ENCODE assay signal across 13 cellular contexts in genomic region chr2:105072039-105072438, GRCh38. TPM values are rescaled to one million over a fixed set of nuclear protein-coding genes. Genes with fewer than 3 reads are reported as not detected.
DNase-seq lines count a peak whose midpoint lies in the region; ATAC-seq, FAIRE-seq and TF ChIP-seq lines count a peak whose summit lies in the region.
"Had no signal": no experiment of that assay in that cellular context is flagged by ENCODE, and none has a peak within 500 bp of the region (broad histone marks: within the 10 kb centered on the region; RNA-seq: fewer than 3 reads in every experiment).

No MANE protein-coding gene starts in this region.

- DNase-seq in GM12892 (ENCODE audit: insufficient read length): no peak
- peak; percentile 62 for DNase-seq in activated CD8-positive, alpha-beta T cell treated with anti-CD3 and anti-CD28 coated beads, Interleukin-2, amount 10 ng/mL, durations not matched to agents 7 days and 5 days
- DNase-seq in ecto neural progenitor cell (ENCODE audit: low spot score): no peak
- DNase-seq in CD1c-positive myeloid dendritic cell (ENCODE audit: extremely low spot score): no peak
- no peak for DNase-seq in sigmoid colon
- DNase-seq in NCI-H1436 treated with DMSO at 0.1 percent for 48 hours (lab: John Stamatoyannopoulos, UW): no peak
- DNase-seq: COR-L47, heart left ventricle, MV-4-11, upper lobe of left lung had no signal

- peaks cover 0 to 16% (median 0%) of the 10 kb centered on the region in 4 donors for H3K36me3 ChIP-seq in sigmoid colon

- H3K27ac Mint-ChIP-seq in activated CD8-positive, alpha-beta T cell treated with anti-CD3 and anti-CD28 coated beads, Interleukin-2, amount 10 ng/mL, durations not matched to agents 7 days and 5 days: no peak overlapping the region

- ATAC-seq in GM19328 (IDR thresholded peaks at IDR 0.05; ENCODE audit: unreplicated experiment) (peak; percentile 64), HG02981 (IDR thresholded peaks at IDR 0.05; ENCODE audit: unreplicated experiment) (peak; percentile 95)
- ATAC-seq in activated CD8-positive, alpha-beta T cell treated with anti-CD3 and anti-CD28 coated beads, Interleukin-2, amount 10 ng/mL, durations not matched to agents 7 days and 5 days: peak; percentile 78
- ATAC-seq: heart left ventricle had no signal

- no peaks in the 10 kb centered on the region for H3K27me3 Mint-ChIP-seq in activated CD8-positive, alpha-beta T cell treated with anti-CD3 and anti-CD28 coated beads, Interleukin-2, amount 10 ng/mL, durations not matched to agents 7 days and 5 days (ENCODE audit: low read depth)

- H3K4me1 ChIP-seq in sigmoid colon: no peaks in the 10 kb centered on the region
- H3K4me1 ChIP-seq: upper lobe of left lung had no signal

- H3K4me1 Mint-ChIP-seq in activated CD8-positive, alpha-beta T cell treated with anti-CD3 and anti-CD28 coated beads, Interleukin-2, amount 10 ng/mL, durations not matched to agents 7 days and 5 days (ENCODE audit: low read depth): peaks cover 21% of the 10 kb centered on the region

- no peak for TF ChIP-seq EP300 in sigmoid colon (IDR thresholded peaks at IDR 0.05)

- H3K27ac ChIP-seq in sigmoid colon: no peak overlapping the region
- H3K27ac ChIP-seq: heart left ventricle, upper lobe of left lung had no signal

- no peaks in the 10 kb centered on the region for H3K27me3 ChIP-seq in sigmoid colon
- H3K27me3 ChIP-seq: heart left ventricle, upper lobe of left lung had no signal

- FAIRE-seq in GM12892 (lab: Jason Lieb, UNC): peak; percentile 51
- FAIRE-seq: colon had no signal

- WGBS in sigmoid colon, 2 donors: 71 to 88% methylated on average over 2 of the region's 2 CpGs

- H3K9me3 Mint-ChIP-seq in activated CD8-positive, alpha-beta T cell treated with anti-CD3 and anti-CD28 coated beads, Interleukin-2, amount 10 ng/mL, durations not matched to agents 7 days and 5 days (ENCODE audit: insufficient read depth): no peaks in the 10 kb centered on the region

- CTCF ChIA-PET in activated CD8-positive, alpha-beta T cell treated with anti-CD3 and anti-CD28 coated beads, Interleukin-2, amount 10 ng/mL, durations not matched to agents 7 days and 5 days (lab: Charles Lee): interaction anchor here (1.6 kb wide), 1 partner anchor 43 kb away, joined by 6 read pairs; no protein-coding TSS in a partner anchor

- no peak for TF ChIP-seq CTCF in sigmoid colon (IDR thresholded peaks at IDR 0.05)

- intact Hi-C loops in sigmoid colon (cut with DNase I): no loop called here

- H3K36me3 Mint-ChIP-seq in activated CD8-positive, alpha-beta T cell treated with anti-CD3 and anti-CD28 coated beads, Interleukin-2, amount 10 ng/mL, durations not matched to agents 7 days and 5 days (ENCODE audit: low read depth): peaks cover 7% of the 10 kb centered on the region

- H3K9me3 ChIP-seq in sigmoid colon: no peaks in the 10 kb centered on the region
- H3K9me3 ChIP-seq: heart left ventricle, upper lobe of left lung had no signal

- H3K4me3 ChIP-seq in sigmoid colon: no peak overlapping the region
- H3K4me3 ChIP-seq: heart left ventricle, upper lobe of left lung had no signal

- POLR2A ChIA-PET in activated CD8-positive, alpha-beta T cell treated with anti-CD3 and anti-CD28 coated beads, Interleukin-2, amount 10 ng/mL, durations not matched to agents 7 days and 5 days (lab: Charles Lee): no interaction called here

- no peak overlapping the region for H3K4me3 Mint-ChIP-seq in activated CD8-positive, alpha-beta T cell treated with anti-CD3 and anti-CD28 coated beads, Interleukin-2, amount 10 ng/mL, durations not matched to agents 7 days and 5 days

- TF ChIP-seq POLR2A in GM12892 (IDR thresholded peaks at IDR 0.05; ENCODE audit: low read depth, low read length) (no peak), sigmoid colon (IDR thresholded peaks at IDR 0.05) (no peak)

RNA-seq across cellular contexts. Expression of gene MRPS9, which starts 34.2 kb away (rescaled TPM):
- polyA plus RNA-seq in GM12892 (2012; ENCODE audit: missing spikeins): 32.1 TPM
- total RNA-seq in activated CD8-positive, alpha-beta T cell treated with anti-CD3 and anti-CD28 coated beads, Interleukin-2, amount 10 ng/mL, durations not matched to agents 7 days and 5 days: 10 to 100 TPM; 24.9 to 25.2 TPM
- 10 to 100 TPM; 13.8 to 18.4 (median 17.8) TPM for total RNA-seq in sigmoid colon
- polyA plus RNA-seq in sigmoid colon: 10 to 100 TPM; 28.8 to 38.5 (median 31.0) TPM
